1 cellular context compared by ENCODE assay signal in the genomic region with DNA sequence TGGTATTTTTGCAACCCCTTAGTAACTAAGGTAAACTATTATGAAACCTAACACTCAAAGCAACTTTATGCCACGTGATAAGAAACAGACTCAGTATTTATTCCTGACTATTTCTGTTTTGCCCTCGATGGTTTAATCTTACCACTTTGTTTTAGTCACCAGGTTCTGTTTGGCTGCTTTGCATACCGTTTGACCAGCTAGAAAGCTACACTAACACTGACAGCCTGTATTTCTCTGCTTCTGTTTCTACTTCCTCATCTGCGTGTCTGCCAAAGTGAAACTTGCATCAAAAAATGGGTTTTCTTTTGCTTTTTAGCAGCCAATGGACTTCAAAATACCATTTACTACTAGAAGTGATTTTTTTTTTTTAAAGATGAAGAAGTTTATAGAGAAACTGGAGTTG.
TF ChIP-seq lines count a peak whose summit lies in the region.

No MANE protein-coding gene starts in this region.

TF ChIP-seq in GM12878, 131 proteins besides CTCF, POLR2A, EP300 and RAD21 (continued from another document and continues in another):
- TF ChIP-seq, protein P1, sequence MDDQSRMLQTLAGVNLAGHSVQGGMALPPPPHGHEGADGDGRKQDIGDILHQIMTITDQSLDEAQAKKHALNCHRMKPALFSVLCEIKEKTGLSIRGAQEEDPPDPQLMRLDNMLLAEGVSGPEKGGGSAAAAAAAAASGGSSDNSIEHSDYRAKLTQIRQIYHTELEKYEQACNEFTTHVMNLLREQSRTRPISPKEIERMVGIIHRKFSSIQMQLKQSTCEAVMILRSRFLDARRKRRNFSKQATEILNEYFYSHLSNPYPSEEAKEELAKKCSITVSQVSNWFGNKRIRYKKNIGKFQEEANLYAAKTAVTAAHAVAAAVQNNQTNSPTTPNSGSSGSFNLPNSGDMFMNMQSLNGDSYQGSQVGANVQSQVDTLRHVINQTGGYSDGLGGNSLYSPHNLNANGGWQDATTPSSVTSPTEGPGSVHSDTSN (IDR thresholded peaks at IDR 0.05; ENCODE audit: insufficient replicate concordance, low read depth, low read length), result no peak
- TF ChIP-seq BHLHE40 (IDR thresholded peaks at IDR 0.05; ENCODE audit: borderline replicate concordance in 1 of 2, low read depth in 2 of 2, low read length in 1 of 2) (peak; percentile 67 to 69), TAF1 (IDR thresholded peaks at IDR 0.05; ENCODE audit: borderline replicate concordance, low read depth, low read length) (no peak), MEF2A (IDR thresholded peaks at IDR 0.05; ENCODE audit: insufficient read depth, low read depth, low read length) (0 out of 2 replicates have a peak, but pooled peaks have one; percentile 22), SMAD5 (IDR thresholded peaks at IDR 0.05; ENCODE audit: low read depth) (no peak), CUX1 (IDR thresholded peaks at IDR 0.05; ENCODE audit: insufficient replicate concordance, low read depth, low read length) (no peak), CBFB (IDR thresholded peaks at IDR 0.05; ENCODE audit: low read depth) (no peak), STAT1 (conservative IDR thresholded peaks at IDR 0.05) (no peak), ZNF687 (IDR thresholded peaks at IDR 0.05) (peak; percentile 61; the same call in 1 of the 2 replicates), SIN3A (IDR thresholded peaks at IDR 0.05; ENCODE audit: low read depth, low read length) (no peak), ATF7 (IDR thresholded peaks at IDR 0.05; ENCODE audit: low read depth) (peak; percentile 70), HSF1 (IDR thresholded peaks at IDR 0.05; ENCODE audit: low read depth, low read length) (no peak), CHD1 (IDR thresholded peaks at IDR 0.05; ENCODE audit: low read depth, low read length) (no peak), EZH2 (IDR thresholded peaks at IDR 0.05; ENCODE audit: borderline replicate concordance, control insufficient read depth, low read depth, low read length) (no peak), POLR2AphosphoS5 (IDR thresholded peaks at IDR 0.05; ENCODE audit: low read length) (no peak), TCF12 (IDR thresholded peaks at IDR 0.05; ENCODE audit: low read depth, low read length) (no peak), STAT3 (IDR thresholded peaks at IDR 0.05; ENCODE audit: low read depth, low read length) (no peak), MYB (IDR thresholded peaks at IDR 0.05; ENCODE audit: borderline replicate concordance, low read depth, low read length) (0 out of 2 replicates have a peak, but pooled peaks have one; percentile 48), JUND (IDR thresholded peaks at IDR 0.05; ENCODE audit: low read depth, low read length) (no peak), PAX5 (IDR thresholded peaks at IDR 0.05; ENCODE audit: borderline replicate concordance, low read depth, low read length) (no peak), CEBPB (IDR thresholded peaks at IDR 0.05; ENCODE audit: borderline replicate concordance in 1 of 2, low read depth in 2 of 2, low read length in 2 of 2) (no peak), NBN (IDR thresholded peaks at IDR 0.05) (0 out of 2 replicates have a peak, but pooled peaks have one; percentile 52), SUZ12 (IDR thresholded peaks at IDR 0.05; ENCODE audit: unreplicated experiment) (no peak), POU2F2 (IDR thresholded peaks at IDR 0.05; ENCODE audit: borderline replicate concordance, low read depth, low read length) (peak; percentile 91; the same call in 2 of the 3 replicates), CEBPZ (IDR thresholded peaks at IDR 0.05; ENCODE audit: low read depth, low read length) (no peak), IRF4 (IDR thresholded peaks at IDR 0.05; ENCODE audit: low read depth, low read length) (no peak), SMC3 (IDR thresholded peaks at IDR 0.05; ENCODE audit: borderline replicate concordance, low read length) (no peak), JUNB (IDR thresholded peaks at IDR 0.05) (no peak), MXI1 (IDR thresholded peaks at IDR 0.05; ENCODE audit: low read depth, low read length) (no peak), ZNF207 (IDR thresholded peaks at IDR 0.05; ENCODE audit: borderline replicate concordance) (no peak)
- TF ChIP-seq, protein P2, sequence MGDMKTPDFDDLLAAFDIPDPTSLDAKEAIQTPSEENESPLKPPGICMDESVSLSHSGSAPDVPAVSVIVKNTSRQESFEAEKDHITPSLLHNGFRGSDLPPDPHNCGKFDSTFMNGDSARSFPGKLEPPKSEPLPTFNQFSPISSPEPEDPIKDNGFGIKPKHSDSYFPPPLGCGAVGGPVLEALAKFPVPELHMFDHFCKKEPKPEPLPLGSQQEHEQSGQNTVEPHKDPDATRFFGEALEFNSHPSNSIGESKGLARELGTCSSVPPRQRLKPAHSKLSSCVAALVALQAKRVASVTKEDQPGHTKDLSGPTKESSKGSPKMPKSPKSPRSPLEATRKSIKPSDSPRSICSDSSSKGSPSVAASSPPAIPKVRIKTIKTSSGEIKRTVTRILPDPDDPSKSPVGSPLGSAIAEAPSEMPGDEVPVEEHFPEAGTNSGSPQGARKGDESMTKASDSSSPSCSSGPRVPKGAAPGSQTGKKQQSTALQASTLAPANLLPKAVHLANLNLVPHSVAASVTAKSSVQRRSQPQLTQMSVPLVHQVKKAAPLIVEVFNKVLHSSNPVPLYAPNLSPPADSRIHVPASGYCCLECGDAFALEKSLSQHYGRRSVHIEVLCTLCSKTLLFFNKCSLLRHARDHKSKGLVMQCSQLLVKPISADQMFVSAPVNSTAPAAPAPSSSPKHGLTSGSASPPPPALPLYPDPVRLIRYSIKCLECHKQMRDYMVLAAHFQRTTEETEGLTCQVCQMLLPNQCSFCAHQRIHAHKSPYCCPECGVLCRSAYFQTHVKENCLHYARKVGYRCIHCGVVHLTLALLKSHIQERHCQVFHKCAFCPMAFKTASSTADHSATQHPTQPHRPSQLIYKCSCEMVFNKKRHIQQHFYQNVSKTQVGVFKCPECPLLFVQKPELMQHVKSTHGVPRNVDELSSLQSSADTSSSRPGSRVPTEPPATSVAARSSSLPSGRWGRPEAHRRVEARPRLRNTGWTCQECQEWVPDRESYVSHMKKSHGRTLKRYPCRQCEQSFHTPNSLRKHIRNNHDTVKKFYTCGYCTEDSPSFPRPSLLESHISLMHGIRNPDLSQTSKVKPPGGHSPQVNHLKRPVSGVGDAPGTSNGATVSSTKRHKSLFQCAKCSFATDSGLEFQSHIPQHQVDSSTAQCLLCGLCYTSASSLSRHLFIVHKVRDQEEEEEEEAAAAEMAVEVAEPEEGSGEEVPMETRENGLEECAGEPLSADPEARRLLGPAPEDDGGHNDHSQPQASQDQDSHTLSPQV (IDR thresholded peaks at IDR 0.05), result no peak; the same call in 1 of the 2 replicates
